In the genomic region with DNA sequence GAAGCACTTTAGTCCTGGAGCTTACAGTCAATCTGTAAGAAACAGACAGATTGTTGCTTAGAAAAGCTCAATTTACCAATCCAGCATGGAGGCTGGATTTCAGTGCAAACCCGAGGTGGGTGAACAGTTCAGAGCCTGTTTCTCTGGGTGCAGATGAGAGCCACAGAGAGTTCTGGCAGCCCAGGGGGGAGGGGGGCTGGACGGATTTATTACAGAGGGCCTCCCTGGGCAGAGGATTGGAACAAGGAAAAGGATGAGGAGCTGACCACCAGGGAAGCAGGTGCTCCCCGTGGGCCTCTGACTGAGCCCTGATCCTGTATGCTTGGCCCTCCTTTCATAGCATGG, we compare ENCODE assay signal across 20 cellular contexts. TPM values are rescaled to one million over a fixed set of nuclear protein-coding genes. Genes with fewer than 3 reads are reported as not detected.
DNase-seq lines count a peak whose midpoint lies in the region; ATAC-seq and TF ChIP-seq lines count a peak whose summit lies in the region.
"Had no signal": no experiment of that assay in that cellular context is flagged by ENCODE, and none has a peak within 500 bp of the region (broad histone marks: within the 10 kb centered on the region; RNA-seq: fewer than 3 reads in every experiment).

No MANE protein-coding gene starts in this region.

- no peak for TF ChIP-seq CTCF in stomach (IDR thresholded peaks at IDR 0.05)

- no peak for DNase-seq in activated T-cell treated with anti-CD3 and anti-CD28 coated beads, Interleukin-2, amount 50 U/mL, for 24 hours
- no peak for DNase-seq in activated T-cell treated with anti-CD3 and anti-CD28 coated beads, Interleukin-2, amount 50 U/mL, for 48 hours
- DNase-seq in T-cell (no peak), stomach (no peak), NCI-H345 treated with DMSO at 0.1 percent for 48 hours (lab: John Stamatoyannopoulos, UW; ENCODE audit: unreplicated experiment) (no peak), NCI-H748 treated with DMSO at 0.1 percent for 48 hours (lab: John Stamatoyannopoulos, UW) (no peak), HuH-7.5 (ENCODE audit: low spot score) (no peak)
- DNase-seq in effector memory CD8-positive, alpha-beta T cell, result no peak
- DNase-seq: GF-D8, NCI-H1417 treated with DMSO at 0.1 percent for 48 hours, NCI-H2227 treated with DMSO at 0.1 percent for 48 hours, Right ventricle myocardium superior had no signal

- H3K4me3 ChIP-seq in stomach, result no peak overlapping the region
- H3K4me3 ChIP-seq: coronary artery, uterus had no signal

- WGBS in stomach, 5 donors, result 83 to 94% (median 84%) methylated on average over 3 of the region's 3 CpGs

- intact Hi-C loops in stomach (cut with DNase I; ENCODE audit: low total_unique reads), result no loop called here

- peak overlapping the region; percentile 97 for H3K27ac Mint-ChIP-seq in activated T-cell treated with anti-CD3 and anti-CD28 coated beads, Interleukin-2, amount 50 U/mL, for 24 hours
- peak overlapping the region; percentile 95 to 97 for H3K27ac Mint-ChIP-seq in T-cell
- peak overlapping the region; percentile 88 to 91 for H3K27ac Mint-ChIP-seq in effector memory CD8-positive, alpha-beta T cell

- no peaks in the 10 kb centered on the region for H3K36me3 ChIP-seq in stomach
- H3K36me3 ChIP-seq: uterus had no signal

- H3K27me3 Mint-ChIP-seq in activated T-cell treated with anti-CD3 and anti-CD28 coated beads, Interleukin-2, amount 50 U/mL, for 24 hours, result no peaks in the 10 kb centered on the region
- H3K27me3 Mint-ChIP-seq in T-cell, result no peaks in the 10 kb centered on the region
- H3K27me3 Mint-ChIP-seq in effector memory CD8-positive, alpha-beta T cell, result no peaks in the 10 kb centered on the region
- H3K27me3 Mint-ChIP-seq: progenitor cell of endocrine pancreas had no signal

- peaks cover 74% of the 10 kb centered on the region for H3K4me1 Mint-ChIP-seq in activated T-cell treated with anti-CD3 and anti-CD28 coated beads, Interleukin-2, amount 50 U/mL, for 24 hours (ENCODE audit: low read depth)
- peaks cover 79 to 91% (median 87%) of the 10 kb centered on the region in 3 donors for H3K4me1 Mint-ChIP-seq in T-cell
- peaks cover 54 to 59% of the 10 kb centered on the region in 2 donors for H3K4me1 Mint-ChIP-seq in effector memory CD8-positive, alpha-beta T cell (ENCODE audit: low read depth in 2 of 2)

- peak overlapping the region in 3 of 5 donors; percentile 56 to 57 (median 56) for H3K27ac ChIP-seq in stomach
- H3K27ac ChIP-seq: uterus had no signal

- no peak for TF ChIP-seq EP300 in stomach (IDR thresholded peaks at IDR 0.05)

- H3K9me3 Mint-ChIP-seq in activated T-cell treated with anti-CD3 and anti-CD28 coated beads, Interleukin-2, amount 50 U/mL, for 24 hours, result no peaks in the 10 kb centered on the region
- no peaks in the 10 kb centered on the region for H3K9me3 Mint-ChIP-seq in T-cell
- H3K9me3 Mint-ChIP-seq in effector memory CD8-positive, alpha-beta T cell, result no peaks in the 10 kb centered on the region

- no peaks in the 10 kb centered on the region for H3K27me3 ChIP-seq in stomach
- H3K27me3 ChIP-seq: uterus had no signal

- no peaks in the 10 kb centered on the region for H3K36me3 Mint-ChIP-seq in activated T-cell treated with anti-CD3 and anti-CD28 coated beads, Interleukin-2, amount 50 U/mL, for 24 hours (ENCODE audit: low read depth)
- H3K36me3 Mint-ChIP-seq in T-cell, result no peaks in the 10 kb centered on the region
- H3K36me3 Mint-ChIP-seq in effector memory CD8-positive, alpha-beta T cell (ENCODE audit: insufficient read depth), result peaks cover 8% of the 10 kb centered on the region

- no peaks in the 10 kb centered on the region for H3K9me3 ChIP-seq in stomach
- H3K9me3 ChIP-seq: uterus had no signal

- POLR2A ChIA-PET in T-cell (lab: Charles Lee), result no interaction called here

- peak in 2 of 4 experiments; percentile 3 to 4 for ATAC-seq in T-cell (replicated peaks in 1 of 4)
- ATAC-seq in effector memory CD8-positive, alpha-beta T cell (replicated peaks), result no peak

- no peak for TF ChIP-seq POLR2A in stomach (IDR thresholded peaks at IDR 0.05)

- CTCF ChIA-PET in T-cell (lab: Charles Lee), result interaction anchor here (0.5 to 2.4 kb wide), 6 partner anchors 10 to 765 kb away, joined by 3 to 15 read pairs (median 8); a partner anchor contains a TSS

- H3K4me1 ChIP-seq in stomach, result peaks cover 21 to 44% (median 31%) of the 10 kb centered on the region in 4 donors
- H3K4me1 ChIP-seq: uterus had no signal

- H3K4me3 Mint-ChIP-seq in activated T-cell treated with anti-CD3 and anti-CD28 coated beads, Interleukin-2, amount 50 U/mL, for 24 hours, result peak overlapping the region; percentile 67
- H3K4me3 Mint-ChIP-seq in T-cell, result peak overlapping the region; percentile 61 to 65 (median 65)
- peak overlapping the region; percentile 67 to 71 for H3K4me3 Mint-ChIP-seq in effector memory CD8-positive, alpha-beta T cell

RNA-seq across cellular contexts. Expression of a gene that starts 38.0 kb away (rescaled TPM):
- total RNA-seq in T-cell, result under 1 TPM in 2 of 5 donors, not detected in 3; 0.47 to 0.49 TPM
- total RNA-seq in stomach, result 100 to 1,000 TPM in 2 of 5 donors, 10 to 100 TPM in 3; 22.3 to 299 (median 85.8) TPM
- 10 to 100 TPM in 1 of 3 donors, 1 to 10 TPM in 2; 9.5 to 40.9 (median 9.6) TPM for polyA plus RNA-seq in stomach
- total RNA-seq: H4; lower leg skin; myocyte; Right ventricle myocardium superior; T-helper 2 cell treated with Interferon-gamma antibody and Interleukin-4, amounts not matched to agents 100 ng/mL and 5 ng/mL, for 36 hours had no signal
- polyA plus RNA-seq: AG04450 had no signal

Comparison
In these comparisons a context has a peak if more than half of its experiments do, and no peak if none do; other contexts are left out.
1. RNA of a gene that starts 38.0 kb away (total RNA-seq): 22.3 to 299 TPM in stomach; 0.47 to 0.49 TPM in T-cell; every median in the first group is over 10 times any median in the second.
2. Peak in every context shown above with its lines, with median percentiles within 50 percentile points of each other: H3K27ac Mint-ChIP-seq and H3K4me3 Mint-ChIP-seq.